ENCODE assay signal across 8 cellular contexts in the genomic region with DNA sequence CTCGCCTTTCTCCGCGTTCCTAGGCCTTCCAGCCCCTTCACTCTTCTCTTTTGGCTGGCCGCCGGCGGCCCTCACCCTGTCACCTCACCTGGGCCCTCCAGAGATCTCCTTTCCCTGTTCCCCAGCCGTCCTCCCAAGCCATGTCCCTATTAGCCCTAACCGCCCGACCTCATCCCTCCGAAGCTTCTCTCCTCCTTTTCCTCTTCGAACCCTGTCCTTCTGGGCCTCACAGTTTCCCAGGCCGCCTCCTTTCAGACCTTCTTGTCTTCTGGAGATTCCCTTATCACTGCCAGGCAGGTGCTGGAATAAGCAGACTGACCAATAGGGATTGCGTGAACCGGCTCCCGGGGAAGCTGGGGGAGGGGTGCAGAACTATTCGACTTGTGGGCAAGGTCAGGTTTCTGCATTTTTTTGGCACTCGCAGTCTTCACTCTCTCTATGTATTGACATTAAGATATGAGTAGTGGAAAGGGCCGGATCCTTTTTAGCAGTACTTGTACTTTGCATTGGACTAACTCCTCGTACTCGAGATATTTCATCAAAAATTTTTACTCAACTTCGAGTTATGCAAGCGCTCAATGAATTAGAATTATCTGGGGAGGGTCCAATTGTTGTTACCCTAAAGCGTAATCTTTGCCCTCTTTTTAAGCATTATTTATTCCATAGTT. TPM values are rescaled to one million over a fixed set of nuclear protein-coding genes. Genes with fewer than 3 reads are reported as not detected.
DNase-seq lines count a peak whose midpoint lies in the region; ATAC-seq and TF ChIP-seq lines count a peak whose summit lies in the region.

No MANE protein-coding gene starts in this region.

- peaks cover 30% of the 10 kb centered on the region for H3K4me1 Mint-ChIP-seq in activated CD8-positive, alpha-beta T cell treated with anti-CD3 and anti-CD28 coated beads for 36 hours (ENCODE audit: low read depth)

- TF ChIP-seq EP300 in upper lobe of left lung (IDR thresholded peaks at IDR 0.05) = peak in 1 of 4 donors; percentile 43

- H3K4me3 ChIP-seq in esophagus squamous epithelium (peak overlapping the region; percentile 65 to 98 (median 92)), muscle layer of colon (ENCODE audit: low read depth in 1 of 2, low read length in 2 of 2) (peak overlapping the region; percentile 75 to 98), upper lobe of left lung (peak overlapping the region; percentile 64 to 99 (median 82))

- no peak for ATAC-seq in activated CD8-positive, alpha-beta T cell treated with anti-CD3 and anti-CD28 coated beads for 36 hours
- peak; percentile 39 to 90 for ATAC-seq in upper lobe of left lung (ENCODE audit: low FRiP score in 2 of 2)
- ATAC-seq in GM18517 (IDR thresholded peaks at IDR 0.05; ENCODE audit: unreplicated experiment) = no peak

- intact Hi-C loops in activated CD8-positive, alpha-beta T cell treated with anti-CD3 and anti-CD28 coated beads for 36 hours (cut with micrococcal nuclease) = no loop called here
- intact Hi-C loops in esophagus squamous epithelium (cut with DNase I) = no loop called here

- DNase-seq in ACHN (peak; percentile 79), GM13977 (ENCODE audit: low spot score) (peak; percentile 35), NCI-H1105 treated with DMSO at 0.1 percent for 48 hours (lab: John Stamatoyannopoulos, UW) (peak; percentile 57), esophagus squamous epithelium (lab: John Stamatoyannopoulos, UW) (no peak), upper lobe of left lung (peak in 1 of 2 donors; percentile 92)
- DNase-seq in activated CD8-positive, alpha-beta T cell treated with anti-CD3 and anti-CD28 coated beads for 36 hours = peak; percentile 40

- POLR2A ChIA-PET in activated CD8-positive, alpha-beta T cell treated with anti-CD3 and anti-CD28 coated beads for 36 hours (lab: Charles Lee) = interaction anchor here (0.6 kb wide), 1 partner anchor 215 kb away, joined by 3 read pairs; no protein-coding TSS in a partner anchor

- H3K4me1 ChIP-seq in esophagus squamous epithelium (peaks cover 0 to 62% (median 8%) of the 10 kb centered on the region in 3 donors), muscle layer of colon (ENCODE audit: insufficient read depth, low read length) (peaks cover 5% of the 10 kb centered on the region), upper lobe of left lung (peaks cover 26 to 67% (median 33%) of the 10 kb centered on the region in 4 donors)

- H3K27me3 Mint-ChIP-seq in activated CD8-positive, alpha-beta T cell treated with anti-CD3 and anti-CD28 coated beads for 36 hours = no peaks in the 10 kb centered on the region

- H3K27me3 ChIP-seq in esophagus squamous epithelium (no peaks in the 10 kb centered on the region), muscle layer of colon (ENCODE audit: control insufficient read depth in 1 of 2, insufficient read depth in 2 of 2, low read length in 2 of 2) (no peaks in the 10 kb centered on the region), upper lobe of left lung (no peaks in the 10 kb centered on the region)

- in situ Hi-C loops in ACHN (cut with HindIII; ENCODE audit: low pct_ligation_motif_present, low pct_unique_long_range_greater_than_20kb, low sequenced_read_pairs) = loop anchor here (25.0 kb wide), 1 partner anchor 131 kb away; a partner anchor contains a TSS
- in situ Hi-C loops in GM13977 (cut with MboI; ENCODE audit: low pct_unique_long_range_greater_than_20kb, low sequenced_read_pairs, unreplicated experiment) = no loop called here

- WGBS in esophagus squamous epithelium, 2 donors = 1 to 5% methylated on average over 23 of the region's 23 CpGs
- WGBS in upper lobe of left lung, 2 donors = 2 to 3% methylated on average over 23 of the region's 23 CpGs

- peaks cover 4% of the 10 kb centered on the region for H3K36me3 Mint-ChIP-seq in activated CD8-positive, alpha-beta T cell treated with anti-CD3 and anti-CD28 coated beads for 36 hours (ENCODE audit: low read depth)

- peak overlapping the region; percentile 66 for H3K9ac ChIP-seq in muscle layer of colon (ENCODE audit: low read length)

- no peaks in the 10 kb centered on the region for H3K9me3 Mint-ChIP-seq in activated CD8-positive, alpha-beta T cell treated with anti-CD3 and anti-CD28 coated beads for 36 hours

- TF ChIP-seq POLR2A in esophagus squamous epithelium (IDR thresholded peaks at IDR 0.05) (no peak), upper lobe of left lung (IDR thresholded peaks at IDR 0.05) (peak in 2 of 4 donors; percentile 43 to 55)

- peak overlapping the region; percentile 90 to 96 (median 94) for H3K27ac ChIP-seq in esophagus squamous epithelium
- peak overlapping the region; percentile 94 for H3K27ac ChIP-seq in muscle layer of colon (ENCODE audit: low read depth, low read length)
- H3K27ac ChIP-seq in upper lobe of left lung = peak overlapping the region; percentile 91 to 97 (median 94)

- TF ChIP-seq CTCF in GM13977 (IDR thresholded peaks at IDR 0.05; ENCODE audit: extremely low read depth, insufficient read depth, missing control alignments) (no peak), esophagus squamous epithelium (IDR thresholded peaks at IDR 0.05) (no peak), upper lobe of left lung (IDR thresholded peaks at IDR 0.05) (no peak)
- TF ChIP-seq CTCF in activated CD8-positive, alpha-beta T cell treated with anti-CD3 and anti-CD28 coated beads for 36 hours (IDR thresholded peaks at IDR 0.05) = no peak

- H3K36me3 ChIP-seq in esophagus squamous epithelium = no peaks in the 10 kb centered on the region
- H3K36me3 ChIP-seq in muscle layer of colon (ENCODE audit: insufficient read depth, low read length) = no peaks in the 10 kb centered on the region
- no peaks in the 10 kb centered on the region for H3K36me3 ChIP-seq in upper lobe of left lung

- no peaks in the 10 kb centered on the region for H3K9me3 ChIP-seq in esophagus squamous epithelium
- no peaks in the 10 kb centered on the region for H3K9me3 ChIP-seq in muscle layer of colon (ENCODE audit: low read length)
- H3K9me3 ChIP-seq in upper lobe of left lung = no peaks in the 10 kb centered on the region

- H3K27ac Mint-ChIP-seq in activated CD8-positive, alpha-beta T cell treated with anti-CD3 and anti-CD28 coated beads for 36 hours = peak overlapping the region; percentile 88

- CTCF ChIA-PET in activated CD8-positive, alpha-beta T cell treated with anti-CD3 and anti-CD28 coated beads for 36 hours (lab: Charles Lee) = interaction anchor here (1.4 to 1.5 kb wide), 2 partner anchors 17 to 136 kb away, joined by 3 to 4 read pairs; a partner anchor contains a TSS

- peak overlapping the region; percentile 90 for H3K4me3 Mint-ChIP-seq in activated CD8-positive, alpha-beta T cell treated with anti-CD3 and anti-CD28 coated beads for 36 hours

RNA-seq across cellular contexts. Expression of a gene that starts 0.7 kb away (rescaled TPM):
- 10 to 100 TPM; 25.8 to 27.2 TPM for total RNA-seq in activated CD8-positive, alpha-beta T cell treated with anti-CD3 and anti-CD28 coated beads for 36 hours
- total RNA-seq in esophagus squamous epithelium = 10 to 100 TPM; 17.3 to 34.9 (median 21.9) TPM
- total RNA-seq in upper lobe of left lung = 100 to 1,000 TPM in 1 of 6 donors, 10 to 100 TPM in 5; 37.2 to 110 (median 52.2) TPM

Comparison
In these comparisons a context has a peak if more than half of its experiments do, and no peak if none do; other contexts are left out.
1. ATAC-seq: peak in upper lobe of left lung (2 of 2); none in activated CD8-positive, alpha-beta T cell treated with anti-CD3 and anti-CD28 coated beads for 36 hours (single experiment) and GM18517 (single experiment).
2. Peak in every context shown above with its lines, with median percentiles within 50 percentile points of each other: H3K27ac ChIP-seq and H3K4me3 ChIP-seq.